In genomic region chr1:58848818-58849411, GRCh38 we compare ENCODE assay signal across 1 cellular context.
TF ChIP-seq lines count a peak whose summit lies in the region.

No MANE protein-coding gene starts in this region.

TF ChIP-seq in K562, 482 proteins besides CTCF, POLR2A, EP300 and RAD21:
- no peak for TF ChIP-seq POLR2G (IDR thresholded peaks at IDR 0.05; ENCODE audit: low read depth, low read length)
- peak; percentile 46 for TF ChIP-seq CBFA2T2 (conservative IDR thresholded peaks at IDR 0.05)
- peak; percentile 42; the same call in 1 of the 2 replicates for TF ChIP-seq ATF3 (IDR thresholded peaks at IDR 0.05)
- no peak for TF ChIP-seq ATF3 (CRISPR knock-in tag; conservative IDR thresholded peaks at IDR 0.05)
- no peak for TF ChIP-seq GATAD2B (IDR thresholded peaks at IDR 0.05; ENCODE audit: borderline replicate concordance)
- TF ChIP-seq TCF3 (CRISPR knock-in tag; IDR thresholded peaks at IDR 0.05) = peak; percentile 41; the same call in 1 of the 2 replicates
- no peak for TF ChIP-seq SFPQ (IDR thresholded peaks at IDR 0.05; ENCODE audit: low read depth, low read length)
- peak; percentile 68; the same call in 1 of the 2 replicates for TF ChIP-seq JUN (IDR thresholded peaks at IDR 0.05; ENCODE audit: borderline replicate concordance, low read depth, low read length)
- TF ChIP-seq JUN (CRISPR knock-in tag; IDR thresholded peaks at IDR 0.05; ENCODE audit: borderline replicate concordance) = no peak
- 0 out of 2 replicates have a peak, but pooled peaks have one; percentile 11 for TF ChIP-seq CREM (IDR thresholded peaks at IDR 0.05; ENCODE audit: low read depth)
- TF ChIP-seq CBFA2T3 (IDR thresholded peaks at IDR 0.05) = peak; percentile 67
- no peak for TF ChIP-seq CBFB (CRISPR knock-in tag; IDR thresholded peaks at IDR 0.05)
- peak; percentile 77 for TF ChIP-seq EGR1 (conservative IDR thresholded peaks at IDR 0.05)
- peak; percentile 66; the same call in 1 of the 2 replicates for TF ChIP-seq JUND (IDR thresholded peaks at IDR 0.05; ENCODE audit: borderline replicate concordance, low read depth, low read length)
- TF ChIP-seq JUND (tag; IDR thresholded peaks at IDR 0.05; ENCODE audit: borderline replicate concordance, low read depth, low read length) = no peak
- TF ChIP-seq FOSL1 (tag; conservative IDR thresholded peaks at IDR 0.05) = peak; percentile 95
